In the genomic region with DNA sequence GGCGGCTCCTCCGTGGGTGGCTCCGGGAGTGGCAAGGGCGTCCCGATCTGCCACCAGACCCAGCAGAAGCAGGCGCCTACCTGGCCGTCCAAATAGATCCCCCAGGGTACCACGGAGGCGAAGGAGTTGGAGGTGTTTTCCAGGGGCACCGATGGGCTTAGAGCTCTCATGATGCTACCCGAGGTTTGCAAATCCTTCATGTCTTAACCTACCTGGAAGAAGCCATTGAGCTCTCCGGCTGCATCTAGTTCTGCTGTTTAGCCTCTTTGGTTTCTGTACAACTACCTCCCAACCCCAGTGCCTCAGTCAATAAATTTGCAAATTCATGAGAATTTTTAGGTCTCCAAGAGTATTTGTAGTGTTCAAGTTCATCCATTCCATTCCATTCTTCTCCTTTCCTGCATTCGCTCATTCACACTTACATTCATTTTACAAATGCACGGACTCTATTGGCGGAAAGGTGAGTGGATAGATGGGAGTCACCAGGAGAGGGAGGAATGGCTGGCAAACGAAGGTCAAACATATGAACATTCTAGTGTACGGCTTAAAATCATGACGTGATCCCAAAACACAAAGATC, we compare ENCODE assay signal across 8 cellular contexts. TPM values are rescaled to one million over a fixed set of nuclear protein-coding genes. Genes with fewer than 3 reads are reported as not detected.
A peak's percentile ranks its signal among the peaks of the same experiment; 100 is the strongest.
DNase-seq lines count a peak whose midpoint lies in the region; ATAC-seq and TF ChIP-seq lines count a peak whose summit lies in the region.

No MANE protein-coding gene starts in this region.

- H3K9ac ChIP-seq in iPS-18a (ENCODE audit: low read length): no peak overlapping the region

- intact Hi-C loops in mucosa of descending colon (cut with DNase I, micrococcal nuclease): no loop called here

- ATAC-seq in stimulated activated naive CD8-positive, alpha-beta T cell treated with anti-CD3 and anti-CD28 coated beads, Interleukin-15, amount 100 ng/mL, for 72 hours: no peak
- ATAC-seq in mucosa of descending colon: no peak

- H3K36me3 ChIP-seq in iPS-18a (ENCODE audit: control insufficient read depth, low read depth, low read length): no peaks in the 10 kb centered on the region
- H3K36me3 ChIP-seq in mucosa of descending colon (ENCODE audit: low read depth): no peaks in the 10 kb centered on the region

- H3K27me3 ChIP-seq in iPS-18a (ENCODE audit: control insufficient read depth, insufficient read depth, low read length): peaks cover 51% of the 10 kb centered on the region

- H3K4me1 Mint-ChIP-seq in activated CD4-positive, alpha-beta memory T cell treated with anti-CD3 and anti-CD28 coated beads, Interleukin-2, amount 10 ng/mL, durations not matched to agents 7 days and 5 days: peaks cover 22% of the 10 kb centered on the region
- H3K4me1 Mint-ChIP-seq in stimulated activated naive CD8-positive, alpha-beta T cell treated with anti-CD3 and anti-CD28 coated beads, Interleukin-15, amount 100 ng/mL, for 72 hours: peaks cover 30% of the 10 kb centered on the region

- H3K9me3 Mint-ChIP-seq in activated CD4-positive, alpha-beta memory T cell treated with anti-CD3 and anti-CD28 coated beads, Interleukin-2, amount 10 ng/mL, durations not matched to agents 7 days and 5 days: no peaks in the 10 kb centered on the region
- no peaks in the 10 kb centered on the region for H3K9me3 Mint-ChIP-seq in stimulated activated naive CD8-positive, alpha-beta T cell treated with anti-CD3 and anti-CD28 coated beads, Interleukin-15, amount 100 ng/mL, for 72 hours

- H3K4me3 Mint-ChIP-seq in activated CD4-positive, alpha-beta memory T cell treated with anti-CD3 and anti-CD28 coated beads, Interleukin-2, amount 10 ng/mL, durations not matched to agents 7 days and 5 days: peak overlapping the region; percentile 6
- peak overlapping the region; percentile 69 to 77 for H3K4me3 Mint-ChIP-seq in stimulated activated naive CD8-positive, alpha-beta T cell treated with anti-CD3 and anti-CD28 coated beads, Interleukin-15, amount 100 ng/mL, for 72 hours

- no peak for TF ChIP-seq CTCF in mucosa of descending colon (IDR thresholded peaks at IDR 0.05)

- peaks cover 71% of the 10 kb centered on the region for H3K27me3 Mint-ChIP-seq in activated CD4-positive, alpha-beta memory T cell treated with anti-CD3 and anti-CD28 coated beads, Interleukin-2, amount 10 ng/mL, durations not matched to agents 7 days and 5 days
- H3K27me3 Mint-ChIP-seq in stimulated activated naive CD8-positive, alpha-beta T cell treated with anti-CD3 and anti-CD28 coated beads, Interleukin-15, amount 100 ng/mL, for 72 hours: peaks cover 81% of the 10 kb centered on the region

- H3K9me3 ChIP-seq in iPS-18a (ENCODE audit: control insufficient read depth, low read depth, low read length) (no peaks in the 10 kb centered on the region), mucosa of descending colon (no peaks in the 10 kb centered on the region)

- H3K27ac ChIP-seq in iPS-18a (ENCODE audit: low read length): no peak overlapping the region

- H3K27ac Mint-ChIP-seq in activated CD4-positive, alpha-beta memory T cell treated with anti-CD3 and anti-CD28 coated beads, Interleukin-2, amount 10 ng/mL, durations not matched to agents 7 days and 5 days: no peak overlapping the region
- H3K27ac Mint-ChIP-seq in stimulated activated naive CD8-positive, alpha-beta T cell treated with anti-CD3 and anti-CD28 coated beads, Interleukin-15, amount 100 ng/mL, for 72 hours: no peak overlapping the region

- CTCF ChIA-PET in activated CD4-positive, alpha-beta memory T cell treated with anti-CD3 and anti-CD28 coated beads, Interleukin-2, amount 10 ng/mL, durations not matched to agents 7 days and 5 days (lab: Charles Lee): no interaction called here

- DNase-seq in NCI-H1417 (lab: John Stamatoyannopoulos, UW) (peak; percentile 32 to 64 (median 46)), NCI-H1417 treated with DMSO at 0.1 percent for 48 hours (lab: John Stamatoyannopoulos, UW) (no peak), HUDEP-2 (lab: John Stamatoyannopoulos, UW; ENCODE audit: unreplicated experiment in 76 of 76) (no peak), NCI-H446 (lab: John Stamatoyannopoulos, UW) (no peak), mucosa of descending colon (no peak)
- DNase-seq in activated CD4-positive, alpha-beta memory T cell treated with anti-CD3 and anti-CD28 coated beads, Interleukin-2, amount 10 ng/mL, durations not matched to agents 7 days and 5 days: no peak
- no peak for DNase-seq in stimulated activated naive CD8-positive, alpha-beta T cell treated with anti-CD3 and anti-CD28 coated beads, Interleukin-15, amount 100 ng/mL, for 72 hours

- no peaks in the 10 kb centered on the region for H3K36me3 Mint-ChIP-seq in activated CD4-positive, alpha-beta memory T cell treated with anti-CD3 and anti-CD28 coated beads, Interleukin-2, amount 10 ng/mL, durations not matched to agents 7 days and 5 days (ENCODE audit: low read depth)

- POLR2A ChIA-PET in activated CD4-positive, alpha-beta memory T cell treated with anti-CD3 and anti-CD28 coated beads, Interleukin-2, amount 10 ng/mL, durations not matched to agents 7 days and 5 days (lab: Charles Lee): no interaction called here

- H3K4me3 ChIP-seq in iPS-18a (ENCODE audit: low read length) (peak overlapping the region; percentile 60), mucosa of descending colon (no peak overlapping the region)

- H3K4me1 ChIP-seq in iPS-18a (ENCODE audit: control insufficient read depth, low read depth, low read length): peaks cover 4% of the 10 kb centered on the region
- H3K4me1 ChIP-seq in mucosa of descending colon (ENCODE audit: low read depth): peaks cover 7% of the 10 kb centered on the region

RNA-seq across cellular contexts. Expression of a gene that starts 2.4 kb away (rescaled TPM):
- total RNA-seq in activated CD4-positive, alpha-beta memory T cell treated with anti-CD3 and anti-CD28 coated beads, Interleukin-2, amount 10 ng/mL, durations not matched to agents 7 days and 5 days: not detected
- not detected for total RNA-seq in mucosa of descending colon

RNA-seq across cellular contexts. Expression of a gene that starts 44.5 kb away (rescaled TPM):
- total RNA-seq in activated CD4-positive, alpha-beta memory T cell treated with anti-CD3 and anti-CD28 coated beads, Interleukin-2, amount 10 ng/mL, durations not matched to agents 7 days and 5 days: not detected
- total RNA-seq in mucosa of descending colon: not detected

RNA-seq across cellular contexts. Expression of a gene that starts 50.9 kb away (rescaled TPM):
- not detected for total RNA-seq in activated CD4-positive, alpha-beta memory T cell treated with anti-CD3 and anti-CD28 coated beads, Interleukin-2, amount 10 ng/mL, durations not matched to agents 7 days and 5 days
- total RNA-seq in mucosa of descending colon: not detected

RNA-seq across cellular contexts. Expression of a gene that starts 58.7 kb away (rescaled TPM):
- total RNA-seq in activated CD4-positive, alpha-beta memory T cell treated with anti-CD3 and anti-CD28 coated beads, Interleukin-2, amount 10 ng/mL, durations not matched to agents 7 days and 5 days: not detected
- not detected for total RNA-seq in mucosa of descending colon

Comparison
In these comparisons a context has a peak if more than half of its experiments do, and no peak if none do; other contexts are left out.
1. DNase-seq: peak in NCI-H1417 (3 of 3); none in NCI-H1417 treated with DMSO at 0.1 percent for 48 hours (single experiment), activated CD4-positive, alpha-beta memory T cell treated with anti-CD3 and anti-CD28 coated beads, Interleukin-2, amount 10 ng/mL, durations not matched to agents 7 days and 5 days (single experiment), stimulated activated naive CD8-positive, alpha-beta T cell treated with anti-CD3 and anti-CD28 coated beads, Interleukin-15, amount 100 ng/mL, for 72 hours (0 of 2), HUDEP-2 (0 of 76), NCI-H446 (0 of 2) and mucosa of descending colon (0 of 3).